ENCODE assay signal across 8 cellular contexts in the genomic region with DNA sequence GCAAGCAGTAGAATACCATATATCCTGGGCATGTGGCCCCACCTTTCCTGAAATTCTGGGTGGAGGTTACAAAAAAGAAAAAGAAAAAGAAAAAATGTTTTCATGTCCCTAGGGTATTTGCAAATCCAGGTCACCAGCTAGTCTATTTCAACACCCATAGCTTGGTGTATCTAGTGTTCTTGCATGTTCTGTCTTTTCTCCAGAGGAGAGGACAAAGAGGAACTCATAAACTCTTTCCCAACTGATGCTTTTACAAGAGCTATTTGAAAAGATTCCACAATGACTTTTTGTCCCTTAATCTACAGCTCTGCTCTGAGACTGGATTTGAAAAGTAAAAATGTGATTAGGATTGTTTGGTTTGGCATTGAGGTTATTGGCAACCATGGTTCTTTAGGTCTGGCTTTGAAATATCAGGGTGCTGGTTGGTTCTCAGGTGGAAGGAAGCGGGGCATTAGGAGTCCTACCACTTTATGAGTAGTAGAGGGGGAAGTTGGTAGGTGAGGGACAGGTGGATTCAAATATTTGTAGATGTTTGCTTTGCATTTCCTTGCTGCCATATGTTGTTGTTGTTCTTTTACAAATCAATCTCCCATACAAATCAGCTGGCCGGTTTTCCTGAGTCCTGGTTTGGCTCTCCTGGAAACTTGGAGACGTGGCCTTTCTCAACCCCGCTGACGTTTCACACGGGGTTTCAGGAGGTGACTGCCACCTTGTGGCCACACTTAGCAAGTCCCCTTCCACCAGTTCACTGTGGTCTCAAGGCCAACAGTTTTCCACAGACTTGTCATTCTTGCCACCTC.
DNase-seq lines count a peak whose midpoint lies in the region; ATAC-seq, FAIRE-seq and TF ChIP-seq lines count a peak whose summit lies in the region.

No MANE protein-coding gene starts in this region.

- H4K8ac ChIP-seq in H1 (ENCODE audit: extremely low read depth, insufficient read depth, low read length): no peak overlapping the region

- H3K23ac ChIP-seq in H1 (ENCODE audit: insufficient read length): no peak overlapping the region

- H4K91ac ChIP-seq in H1 (replicated peaks; ENCODE audit: insufficient read length, low read length): no peak overlapping the region

- peaks cover 4% of the 10 kb centered on the region for H3K4me1 Mint-ChIP-seq in activated CD8-positive, alpha-beta T cell treated with anti-CD3 and anti-CD28 coated beads, Interleukin-2, amount 10 ng/mL, durations not matched to agents 7 days and 5 days (ENCODE audit: low read depth)
- H3K4me1 Mint-ChIP-seq in mesothelial cell of epicardium: peaks cover 4% of the 10 kb centered on the region

- no peak overlapping the region for H2AFZ ChIP-seq in H1 (ENCODE audit: low read length)

- H4K20me1 ChIP-seq in H1 (replicated peaks in 1 of 2; ENCODE audit: control insufficient read depth in 1 of 2, insufficient read depth in 2 of 2, low read length in 2 of 2): no peaks in the 10 kb centered on the region

- H2BK15ac ChIP-seq in H1 (ENCODE audit: low read length): no peak overlapping the region

- peaks cover 2% of the 10 kb centered on the region; the same call in 1 of the 2 replicates for H3K23me2 ChIP-seq in H1 (ENCODE audit: low read depth, low read length)

- no peaks in the 10 kb centered on the region for H3K79me2 ChIP-seq in H1 (ENCODE audit: control insufficient read depth in 1 of 2, insufficient read depth in 2 of 2, low read length in 2 of 2)

- TF ChIP-seq CTCF in H1 (IDR thresholded peaks at IDR 0.05; ENCODE audit: control extremely low read depth in 1 of 3, insufficient read depth in 1 of 3, low read depth in 1 of 3, low read length in 3 of 3) (peak; percentile 89 to 96 (median 95)), mesothelial cell of epicardium (IDR thresholded peaks at IDR 0.05; ENCODE audit: unreplicated experiment) (peak; percentile 87)

- peaks cover 8% of the 10 kb centered on the region for H3K27me3 Mint-ChIP-seq in activated CD8-positive, alpha-beta T cell treated with anti-CD3 and anti-CD28 coated beads, Interleukin-2, amount 10 ng/mL, durations not matched to agents 7 days and 5 days (ENCODE audit: low read depth)
- peaks cover 72% of the 10 kb centered on the region for H3K27me3 Mint-ChIP-seq in mesothelial cell of epicardium (ENCODE audit: low read depth)

- H3K4me3 Mint-ChIP-seq in activated CD8-positive, alpha-beta T cell treated with anti-CD3 and anti-CD28 coated beads, Interleukin-2, amount 10 ng/mL, durations not matched to agents 7 days and 5 days: no peak overlapping the region
- H3K4me3 Mint-ChIP-seq in mesothelial cell of epicardium: no peak overlapping the region

- no peak overlapping the region for H4K5ac ChIP-seq in H1 (ENCODE audit: insufficient read length, low read depth, low read length)

- FAIRE-seq in H1 (lab: Jason Lieb, UNC): peak; percentile 93

- no peaks in the 10 kb centered on the region for H3K36me3 ChIP-seq in H1 (ENCODE audit: control insufficient read depth in 2 of 4, insufficient read depth in 4 of 4, low read length in 3 of 4)

- H3K4me1 ChIP-seq in H1 (replicated peaks in 1 of 4; ENCODE audit: control insufficient read depth in 3 of 4, insufficient read depth in 4 of 4, low read length in 3 of 4): no peaks in the 10 kb centered on the region

- no peak overlapping the region for H2BK5ac ChIP-seq in H1 (ENCODE audit: low read depth, low read length)

- WGBS in H1 (ENCODE audit: extremely low coverage in 1 of 2, insufficient coverage in 1 of 2, insufficient read length in 1 of 2, insufficient replicate concordance in 2 of 2, low coverage in 1 of 2, low lambda C conversion rate in 2 of 2, missing lambda C conversion rate in 1 of 2), 2 experiments: 23% methylated on average over 6 of the region's 6 CpGs; no CpG with 5 or more reads in 1 of the 2 experiments

- TF ChIP-seq EP300 in H1 (IDR thresholded peaks at IDR 0.05; ENCODE audit: borderline replicate concordance in 1 of 2, low read depth in 2 of 2, low read length in 2 of 2): no peak

- no peak overlapping the region for H3K27ac ChIP-seq in H1 (ENCODE audit: low read depth, low read length)

- ATAC-seq in HG03175 (IDR thresholded peaks at IDR 0.05; ENCODE audit: unreplicated experiment): peak; percentile 75
- ATAC-seq in activated CD8-positive, alpha-beta T cell treated with anti-CD3 and anti-CD28 coated beads, Interleukin-2, amount 10 ng/mL, durations not matched to agents 7 days and 5 days: peak; percentile 88

- H3K36me3 Mint-ChIP-seq in activated CD8-positive, alpha-beta T cell treated with anti-CD3 and anti-CD28 coated beads, Interleukin-2, amount 10 ng/mL, durations not matched to agents 7 days and 5 days (ENCODE audit: low read depth): no peaks in the 10 kb centered on the region
- no peaks in the 10 kb centered on the region for H3K36me3 Mint-ChIP-seq in mesothelial cell of epicardium

- DNase-seq in activated gamma-delta T cell treated with Interleukin-2 at 50 U/mL for 16 hours: peak; percentile 66
- no peak for DNase-seq in activated gamma-delta T cell (lab: John Stamatoyannopoulos, UW)
- DNase-seq in NCI-H69 (lab: John Stamatoyannopoulos, UW): peak; percentile 80
- peak; percentile 76 for DNase-seq in activated CD8-positive, alpha-beta T cell treated with anti-CD3 and anti-CD28 coated beads, Interleukin-2, amount 10 ng/mL, durations not matched to agents 7 days and 5 days
- DNase-seq in H1 (ENCODE audit: low read depth in 1 of 2, low spot score in 2 of 2): peak; percentile 21 to 73
- peak; percentile 35 to 72 for DNase-seq in mesothelial cell of epicardium (ENCODE audit: low spot score in 2 of 2, unreplicated experiment in 2 of 2)
- peak; percentile 25 to 37 for DNase-seq in stimulated activated CD8-positive, alpha-beta memory T cell treated with anti-CD3 and anti-CD28 coated beads, Interleukin-15, amount 100 ng/mL, for 48 hours (ENCODE audit: low read depth in 2 of 2)

- no peak overlapping the region for H3K14ac ChIP-seq in H1 (ENCODE audit: insufficient read length)

- H2AK5ac ChIP-seq in H1 (ENCODE audit: low read depth, low read length): no peak overlapping the region

- CTCF ChIA-PET in activated CD8-positive, alpha-beta T cell treated with anti-CD3 and anti-CD28 coated beads, Interleukin-2, amount 10 ng/mL, durations not matched to agents 7 days and 5 days (lab: Charles Lee): interaction anchor here (0.6 to 15.4 kb wide), 31 partner anchors 9 to 292 kb away, joined by 3 to 411 read pairs (median 5); a partner anchor contains a TSS
- CTCF ChIA-PET in H1 (lab: Charles Lee; ENCODE audit: partially characterized antibody): interaction anchor here (0.6 to 12.9 kb wide), 45 partner anchors 8 to 505 kb away, joined by 3 to 260 read pairs (median 6); no protein-coding TSS in a partner anchor

- no peaks in the 10 kb centered on the region for H3K79me1 ChIP-seq in H1 (ENCODE audit: low read depth, low read length)

- TF ChIP-seq RAD21 in H1 (IDR thresholded peaks at IDR 0.05 in 1 of 2, conservative IDR thresholded peaks at IDR 0.05 in 1 of 2; ENCODE audit: low read depth in 2 of 2, low read length in 2 of 2): peak; percentile 90 to 91

- no peak overlapping the region for H2BK12ac ChIP-seq in H1 (ENCODE audit: low read depth, low read length)

- no peak overlapping the region for H3K4me3 ChIP-seq in H1 (ENCODE audit: extremely low read depth in 1 of 4, insufficient read depth in 2 of 4, low read depth in 3 of 4, low read length in 4 of 4)

- no peaks in the 10 kb centered on the region for H3K27me3 ChIP-seq in H1 (replicated peaks in 1 of 4; ENCODE audit: control insufficient read depth in 3 of 4, extremely low read depth in 1 of 4, insufficient read depth in 3 of 4, low read length in 3 of 4)

- H3K9me3 ChIP-seq in H1 (ENCODE audit: insufficient read depth in 2 of 2, low read depth in 1 of 2, low read length in 1 of 2): no peaks in the 10 kb centered on the region

- H2BK20ac ChIP-seq in H1 (ENCODE audit: low read length): no peak overlapping the region

- H3K18ac ChIP-seq in H1 (ENCODE audit: extremely low read depth, low read length): no peak overlapping the region

- no peak overlapping the region for H3K4ac ChIP-seq in H1 (replicated peaks; ENCODE audit: insufficient read length, low read depth, low read length)

- POLR2A ChIA-PET in activated CD8-positive, alpha-beta T cell treated with anti-CD3 and anti-CD28 coated beads, Interleukin-2, amount 10 ng/mL, durations not matched to agents 7 days and 5 days (lab: Charles Lee): interaction anchor here (0.9 to 1.0 kb wide), 2 partner anchors 12 to 164 kb away, joined by 3 read pairs; no protein-coding TSS in a partner anchor
- POLR2A ChIA-PET in H1 (lab: Charles Lee; ENCODE audit: partially characterized antibody): no interaction called here

- H2BK120ac ChIP-seq in H1 (replicated peaks; ENCODE audit: low read depth, low read length): no peak overlapping the region

- H3K27ac Mint-ChIP-seq in activated CD8-positive, alpha-beta T cell treated with anti-CD3 and anti-CD28 coated beads, Interleukin-2, amount 10 ng/mL, durations not matched to agents 7 days and 5 days: no peak overlapping the region
- H3K27ac Mint-ChIP-seq in mesothelial cell of epicardium: no peak overlapping the region

- H3K4me2 ChIP-seq in H1 (ENCODE audit: insufficient read depth in 1 of 2, low read depth in 2 of 2, low read length in 2 of 2): no peak overlapping the region

- no peak overlapping the region for H3K56ac ChIP-seq in H1 (replicated peaks; ENCODE audit: insufficient read length, low read depth, low read length)

- H3K9ac ChIP-seq in H1 (replicated peaks in 1 of 4; ENCODE audit: extremely low read depth in 1 of 4, low read depth in 3 of 4, low read length in 3 of 4): no peak overlapping the region

- TF ChIP-seq POLR2A in H1 (IDR thresholded peaks at IDR 0.05; ENCODE audit: control extremely low read depth in 1 of 2, low read depth in 2 of 2, low read length in 2 of 2): no peak

- no peaks in the 10 kb centered on the region for H3K9me3 Mint-ChIP-seq in activated CD8-positive, alpha-beta T cell treated with anti-CD3 and anti-CD28 coated beads, Interleukin-2, amount 10 ng/mL, durations not matched to agents 7 days and 5 days (ENCODE audit: insufficient read depth)
- no peaks in the 10 kb centered on the region for H3K9me3 Mint-ChIP-seq in mesothelial cell of epicardium

TF ChIP-seq in H1, 55 proteins besides CTCF, POLR2A, EP300 and RAD21:
- no peak for TF ChIP-seq BACH1 (IDR thresholded peaks at IDR 0.05; ENCODE audit: low read length)
- peak; percentile 61; the same call in 1 of the 2 replicates for TF ChIP-seq CREB1 (IDR thresholded peaks at IDR 0.05)
- TF ChIP-seq, protein P1, sequence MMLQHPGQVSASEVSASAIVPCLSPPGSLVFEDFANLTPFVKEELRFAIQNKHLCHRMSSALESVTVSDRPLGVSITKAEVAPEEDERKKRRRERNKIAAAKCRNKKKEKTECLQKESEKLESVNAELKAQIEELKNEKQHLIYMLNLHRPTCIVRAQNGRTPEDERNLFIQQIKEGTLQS (IDR thresholded peaks at IDR 0.05; ENCODE audit: insufficient read depth, low read depth, low read length): no peak
TF ChIP-seq in H1: peak in this region for 1.
